ENCODE assay signal across 21 cellular contexts in genomic region chr6:37456126-37456525, GRCh38. TPM values are rescaled to one million over a fixed set of nuclear protein-coding genes. Genes with fewer than 3 reads are reported as not detected.
DNase-seq lines count a peak whose midpoint lies in the region; ATAC-seq, FAIRE-seq and TF ChIP-seq lines count a peak whose summit lies in the region.
"Had no signal": no experiment of that assay in that cellular context is flagged by ENCODE, and none has a peak within 500 bp of the region (broad histone marks: within the 10 kb centered on the region; RNA-seq: fewer than 3 reads in every experiment).

No MANE protein-coding gene starts in this region.

- no peaks in the 10 kb centered on the region for H3K9me3 Mint-ChIP-seq in CD8-positive, alpha-beta memory T cell
- H3K9me3 Mint-ChIP-seq in endodermal cell: no peaks in the 10 kb centered on the region
- H3K9me3 Mint-ChIP-seq: activated T-cell treated with anti-CD3 and anti-CD28 coated beads, Interleukin-2, amount 50 U/mL, for 24 hours; H9; nephron had no signal

- no peaks in the 10 kb centered on the region for H3K27me3 ChIP-seq in bronchial epithelial cell (ENCODE audit: control insufficient read depth, insufficient read depth, low read length)
- H3K27me3 ChIP-seq in keratinocyte (ENCODE audit: control insufficient read depth, extremely low read depth, insufficient read depth, low read length): no peaks in the 10 kb centered on the region
- no peaks in the 10 kb centered on the region for H3K27me3 ChIP-seq in CD8-positive, alpha-beta memory T cell (ENCODE audit: insufficient read depth, low read length, poor library complexity, severe bottlenecking)
- H3K27me3 ChIP-seq in endodermal cell (ENCODE audit: control insufficient read depth, insufficient read depth, low read length, poor library complexity, severe bottlenecking): no peaks in the 10 kb centered on the region
- H3K27me3 ChIP-seq: BE2C, esophagus muscularis mucosa, SJCRH30, thyroid gland had no signal

- 92 to 94% methylated on average over 5 to 6 of the region's 6 CpGs for WGBS in endodermal cell (ENCODE audit: insufficient coverage in 1 of 2, insufficient read length in 1 of 2), 2 experiments

- peaks cover 28% of the 10 kb centered on the region for H3K4me1 ChIP-seq in keratinocyte (ENCODE audit: control insufficient read depth, extremely low read depth, insufficient read depth, low read length)
- no peaks in the 10 kb centered on the region for H3K4me1 ChIP-seq in CD8-positive, alpha-beta memory T cell (ENCODE audit: insufficient read depth, low read length)
- peaks cover 12% of the 10 kb centered on the region for H3K4me1 ChIP-seq in endodermal cell (ENCODE audit: control insufficient read depth, insufficient read depth, low read length)
- H3K4me1 ChIP-seq: thyroid gland had no signal

- H2AFZ ChIP-seq in keratinocyte (ENCODE audit: control insufficient read depth, low read length): no peak overlapping the region

- H3K27ac Mint-ChIP-seq in CD8-positive, alpha-beta memory T cell: no peak overlapping the region
- H3K27ac Mint-ChIP-seq in endodermal cell: no peak overlapping the region
- H3K27ac Mint-ChIP-seq: H9 had no signal

- peaks cover 0 to 7% (median 2%) of the 10 kb centered on the region in 3 donors for H3K4me1 Mint-ChIP-seq in CD8-positive, alpha-beta memory T cell
- peaks cover 36% of the 10 kb centered on the region for H3K4me1 Mint-ChIP-seq in endodermal cell

- dilution Hi-C loops in keratinocyte (cut with MboI; ENCODE audit: extremely low pct_ligation_motif_present, low sequenced_read_pairs): no loop called here

- H3K4me2 ChIP-seq in keratinocyte (ENCODE audit: control insufficient read depth, extremely low read depth, insufficient read depth, low read depth, low read length): peak overlapping the region; percentile 54

- H3K36me3 Mint-ChIP-seq in CD8-positive, alpha-beta memory T cell: peaks cover 19 to 100% (median 41%) of the 10 kb centered on the region in 3 donors
- peaks cover 69% of the 10 kb centered on the region for H3K36me3 Mint-ChIP-seq in endodermal cell (ENCODE audit: low read depth)

- H3K4me3 ChIP-seq in AG09309 (ENCODE audit: control insufficient read depth, low read depth, low read length): no peak overlapping the region
- H3K4me3 ChIP-seq in bronchial epithelial cell (ENCODE audit: low read depth, low read length): no peak overlapping the region
- no peak overlapping the region for H3K4me3 ChIP-seq in keratinocyte (ENCODE audit: control insufficient read depth in 2 of 3, extremely low read depth in 1 of 3, insufficient read depth in 2 of 3, low read depth in 1 of 3, low read length in 3 of 3)
- no peak overlapping the region for H3K4me3 ChIP-seq in CD8-positive, alpha-beta memory T cell (ENCODE audit: low read length)
- H3K4me3 ChIP-seq in endodermal cell (ENCODE audit: low read length): no peak overlapping the region
- H3K4me3 ChIP-seq: coronary artery, esophagus muscularis mucosa, GM12878, SJCRH30, thyroid gland had no signal

- POLR2A ChIA-PET in CD8-positive, alpha-beta memory T cell (lab: Charles Lee): no interaction called here

- H3K36me3 ChIP-seq in bronchial epithelial cell (ENCODE audit: control insufficient read depth, insufficient read depth, low read length): peaks cover 17% of the 10 kb centered on the region
- H3K36me3 ChIP-seq in keratinocyte (ENCODE audit: control insufficient read depth in 2 of 2, extremely low read depth in 1 of 2, insufficient read depth in 2 of 2, low read length in 2 of 2): peaks cover 25 to 37% of the 10 kb centered on the region in 2 experiments
- H3K36me3 ChIP-seq in CD8-positive, alpha-beta memory T cell (ENCODE audit: insufficient read depth, low read length): peaks cover 69% of the 10 kb centered on the region
- H3K36me3 ChIP-seq in endodermal cell (ENCODE audit: control insufficient read depth, insufficient read depth, low read length): peaks cover 79% of the 10 kb centered on the region

- no peaks in the 10 kb centered on the region for H3K27me3 Mint-ChIP-seq in CD8-positive, alpha-beta memory T cell
- H3K27me3 Mint-ChIP-seq in endodermal cell (ENCODE audit: insufficient read depth): no peaks in the 10 kb centered on the region
- H3K27me3 Mint-ChIP-seq: activated T-cell treated with anti-CD3 and anti-CD28 coated beads, Interleukin-2, amount 50 U/mL, for 24 hours had no signal

- H3K4me3 Mint-ChIP-seq in CD8-positive, alpha-beta memory T cell: no peak overlapping the region
- H3K4me3 Mint-ChIP-seq in endodermal cell: no peak overlapping the region
- H3K4me3 Mint-ChIP-seq: activated T-cell treated with anti-CD3 and anti-CD28 coated beads, Interleukin-2, amount 50 U/mL, for 24 hours; H9; nephron had no signal

- no peaks in the 10 kb centered on the region for H4K20me1 ChIP-seq in keratinocyte (ENCODE audit: control insufficient read depth, extremely low read depth, insufficient read depth, low read length)

- no peak for FAIRE-seq in bronchial epithelial cell (lab: Jason Lieb, UNC)
- peak; percentile 57 for FAIRE-seq in keratinocyte (lab: Jason Lieb, UNC)
- FAIRE-seq: GM12878 had no signal

- H3K9me1 ChIP-seq in keratinocyte (ENCODE audit: control insufficient read depth, extremely low read depth, insufficient read depth, low read length): no peaks in the 10 kb centered on the region

- CTCF ChIA-PET in CD8-positive, alpha-beta memory T cell (lab: Charles Lee): interaction anchor here (1.6 kb wide), 1 partner anchor 130 kb away, joined by 4 read pairs; no protein-coding TSS in a partner anchor

- H3K9me3 ChIP-seq in keratinocyte (ENCODE audit: control insufficient read depth, low read depth, low read length) (no peaks in the 10 kb centered on the region), endodermal cell (ENCODE audit: control insufficient read depth, low read length) (no peaks in the 10 kb centered on the region)
- H3K9me3 ChIP-seq in CD8-positive, alpha-beta memory T cell (ENCODE audit: low read length): no peaks in the 10 kb centered on the region
- H3K9me3 ChIP-seq: BE2C, esophagus muscularis mucosa, SJCRH30, thyroid gland had no signal

- no peak for ATAC-seq in GM19328 (IDR thresholded peaks at IDR 0.05; ENCODE audit: unreplicated experiment)
- ATAC-seq: GM12878 had no signal

- peak; percentile 54 for DNase-seq in AG09309 (ENCODE audit: low read depth)
- DNase-seq in HT1080 (ENCODE audit: low read depth): peak; percentile 43
- peak; percentile 82 for DNase-seq in bronchial epithelial cell (ENCODE audit: low read depth)
- no peak for DNase-seq in keratinocyte (ENCODE audit: low read depth, low spot score)
- no peak for DNase-seq in CD8-positive, alpha-beta memory T cell
- no peak for DNase-seq in endodermal cell
- DNase-seq in NCI-H2029 treated with DMSO at 0.1 percent for 48 hours (lab: John Stamatoyannopoulos, UW): no peak
- DNase-seq: activated CD4-positive, alpha-beta T cell treated with anti-CD3 and anti-CD28 coated beads, Interleukin-2, amount 50 U/mL, for 1 hour; activated T-cell treated with anti-CD3 and anti-CD28 coated beads, Interleukin-2, amount 50 U/mL, for 24 hours; BE2C; DMS153; H9; NCI-H1105; SJCRH30; stimulated activated CD4-positive, alpha-beta T cell treated with anti-CD3 and anti-CD28 coated beads, Interleukin-2, amount 100 ng/mL, for 24 hours; thyroid gland had no signal

- no peaks in the 10 kb centered on the region for H3K79me2 ChIP-seq in keratinocyte (ENCODE audit: control insufficient read depth, insufficient read depth, low read length)

- TF ChIP-seq CTCF in AG09309 (IDR thresholded peaks at IDR 0.05; ENCODE audit: control insufficient read depth, insufficient read depth, low read depth, low read length, missing control alignments) (no peak), bronchial epithelial cell (IDR thresholded peaks at IDR 0.05; ENCODE audit: insufficient read depth, low read length, severe bottlenecking) (no peak), keratinocyte (optimal IDR thresholded peaks at IDR 0.05 in 1 of 3, IDR thresholded peaks at IDR 0.05 in 1 of 3, conservative IDR thresholded peaks at IDR 0.05 in 1 of 3; ENCODE audit: extremely low read depth in 1 of 3, insufficient read depth in 2 of 3, low read length in 3 of 3) (no peak), endodermal cell (conservative IDR thresholded peaks at IDR 0.05) (no peak)

- H3K9ac ChIP-seq in keratinocyte (ENCODE audit: control insufficient read depth, extremely low read depth, insufficient read depth, low read length): peak overlapping the region; percentile 36
- no peak overlapping the region for H3K9ac ChIP-seq in endodermal cell (ENCODE audit: extremely low read depth, low read length, poor library complexity, severe bottlenecking)

- peak overlapping the region; percentile 82 for H3K27ac ChIP-seq in keratinocyte (ENCODE audit: control insufficient read depth, insufficient read depth, low read length)
- no peak overlapping the region for H3K27ac ChIP-seq in CD8-positive, alpha-beta memory T cell (ENCODE audit: low read depth, low read length)
- H3K27ac ChIP-seq in endodermal cell (ENCODE audit: low read depth, low read length): no peak overlapping the region
- H3K27ac ChIP-seq: coronary artery, SJCRH30, thyroid gland had no signal

RNA-seq across cellular contexts. Expression of gene CMTR1, which starts 23.1 kb away (rescaled TPM):
- 25.7 and 27.3 TPM in 2 replicates for total RNA-seq in HT1080 (2014; rRNA removed; shearing (Covaris generic))
- 17.2 and 18.6 TPM in 2 replicates for polyA plus RNA-seq in HT1080 (2015; cell fraction: cytosol; rRNA removed)
- 73.2 and 76.8 TPM in 2 replicates for polyA plus RNA-seq in HT1080 (2015; cell fraction: nucleus; rRNA removed)
- total RNA-seq in bronchial epithelial cell (15.8 and 22.1 TPM in 2 replicates), endodermal cell (10 to 100 TPM; 62.0 to 91.6 TPM)
- polyA plus RNA-seq in keratinocyte: 23.8 to 27.8 TPM (median 24.6 TPM) in 3 replicates
- 10.2 TPM for polyA plus RNA-seq in keratinocyte (2011; ENCODE audit: low read depth)
- 13.2 and 13.5 TPM in 2 replicates for polyA plus RNA-seq in keratinocyte (2011; cell fraction: cytosol; rRNA removed)
- 65.7 and 66.0 TPM in 2 replicates for polyA plus RNA-seq in keratinocyte (2011; cell fraction: nucleus; rRNA removed)
- 12.7 and 27.8 TPM in 2 replicates for polyA plus RNA-seq in keratinocyte (2012; ENCODE audit: low replicate concordance)
- polyA minus RNA-seq in keratinocyte: 25.1 to 29.4 TPM (median 25.7 TPM) in 3 replicates
- polyA minus RNA-seq in keratinocyte (2011; cell fraction: cytosol; rRNA and poly(A)+ RNA removed): 12.5 TPM
- polyA minus RNA-seq in keratinocyte (2011; cell fraction: nucleus; rRNA and poly(A)+ RNA removed): 28.8 and 46.5 TPM in 2 replicates
- total RNA-seq in CD8-positive, alpha-beta memory T cell: 10 to 100 TPM; 54.3 TPM
- polyA plus RNA-seq in CD8-positive, alpha-beta memory T cell: 25.8 TPM
- 42.5 TPM for polyA plus RNA-seq in endodermal cell (2013, experiment 1 of 2)
- 40.7 TPM for polyA plus RNA-seq in endodermal cell (2013, experiment 2 of 2)

RNA-seq across cellular contexts. Expression of gene CCDC167, which starts 43.6 kb away (rescaled TPM):
- total RNA-seq in HT1080 (2014; rRNA removed; shearing (Covaris generic)): 19.5 and 33.1 TPM in 2 replicates
- 27.5 and 29.1 TPM in 2 replicates for polyA plus RNA-seq in HT1080 (2015; cell fraction: cytosol; rRNA removed)
- 6.1 and 13.8 TPM in 2 replicates for polyA plus RNA-seq in HT1080 (2015; cell fraction: nucleus; rRNA removed)
- total RNA-seq in bronchial epithelial cell: 26.0 and 29.7 TPM in 2 replicates
- 39.8 to 48.7 TPM (median 45.6 TPM) in 3 replicates for polyA plus RNA-seq in keratinocyte
- 7.3 TPM for polyA plus RNA-seq in keratinocyte (2011; ENCODE audit: low read depth)
- polyA plus RNA-seq in keratinocyte (2011; cell fraction: cytosol; rRNA removed): 60.0 and 65.8 TPM in 2 replicates
- 20.6 TPM in 2 replicates for polyA plus RNA-seq in keratinocyte (2011; cell fraction: nucleus; rRNA removed)
- 32.4 and 39.4 TPM in 2 replicates for polyA plus RNA-seq in keratinocyte (2012; ENCODE audit: low replicate concordance)
- 11.9 to 17.9 TPM (median 16.9 TPM) in 3 replicates for polyA minus RNA-seq in keratinocyte
- 13.4 TPM for polyA minus RNA-seq in keratinocyte (2011; cell fraction: cytosol; rRNA and poly(A)+ RNA removed)
- polyA minus RNA-seq in keratinocyte (2011; cell fraction: nucleus; rRNA and poly(A)+ RNA removed): 3.3 and 4.0 TPM in 2 replicates
- 10 to 100 TPM; 79.5 to 86.3 TPM for total RNA-seq in CD8-positive, alpha-beta memory T cell
- 181 TPM for polyA plus RNA-seq in CD8-positive, alpha-beta memory T cell
- 10 to 100 TPM; 60.4 to 66.1 TPM for total RNA-seq in endodermal cell
- 65.2 TPM for polyA plus RNA-seq in endodermal cell (2013, experiment 1 of 2)
- polyA plus RNA-seq in endodermal cell (2013, experiment 2 of 2): 71.0 TPM

Comparison
In these comparisons a context has a peak if more than half of its experiments do, and no peak if none do; other contexts are left out.
1. DNase-seq: peak in AG09309 (single experiment), HT1080 (single experiment) and bronchial epithelial cell (single experiment); none in keratinocyte (single experiment), CD8-positive, alpha-beta memory T cell (0 of 5), endodermal cell (single experiment) and NCI-H2029 treated with DMSO at 0.1 percent for 48 hours (single experiment).